1 cellular context compared by ENCODE assay signal in genomic region chr10:132459252-132460028, GRCh38.
TF ChIP-seq lines count a peak whose summit lies in the region.

No MANE protein-coding gene starts in this region.

TF ChIP-seq in HEK293, 187 proteins besides CTCF, POLR2A, EP300 and RAD21 (continued from another document):
- TF ChIP-seq ZNF571 (tag by site-specific recombination; IDR thresholded peaks at IDR 0.05) (no peak), PRDM6 (tag by site-specific recombination; IDR thresholded peaks at IDR 0.05) (no peak), ZNF785 (tag by site-specific recombination; IDR thresholded peaks at IDR 0.05) (no peak)
- TF ChIP-seq, protein P1, sequence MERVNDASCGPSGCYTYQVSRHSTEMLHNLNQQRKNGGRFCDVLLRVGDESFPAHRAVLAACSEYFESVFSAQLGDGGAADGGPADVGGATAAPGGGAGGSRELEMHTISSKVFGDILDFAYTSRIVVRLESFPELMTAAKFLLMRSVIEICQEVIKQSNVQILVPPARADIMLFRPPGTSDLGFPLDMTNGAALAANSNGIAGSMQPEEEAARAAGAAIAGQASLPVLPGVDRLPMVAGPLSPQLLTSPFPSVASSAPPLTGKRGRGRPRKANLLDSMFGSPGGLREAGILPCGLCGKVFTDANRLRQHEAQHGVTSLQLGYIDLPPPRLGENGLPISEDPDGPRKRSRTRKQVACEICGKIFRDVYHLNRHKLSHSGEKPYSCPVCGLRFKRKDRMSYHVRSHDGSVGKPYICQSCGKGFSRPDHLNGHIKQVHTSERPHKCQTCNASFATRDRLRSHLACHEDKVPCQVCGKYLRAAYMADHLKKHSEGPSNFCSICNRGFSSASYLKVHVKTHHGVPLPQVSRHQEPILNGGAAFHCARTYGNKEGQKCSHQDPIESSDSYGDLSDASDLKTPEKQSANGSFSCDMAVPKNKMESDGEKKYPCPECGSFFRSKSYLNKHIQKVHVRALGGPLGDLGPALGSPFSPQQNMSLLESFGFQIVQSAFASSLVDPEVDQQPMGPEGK (tag by site-specific recombination; IDR thresholded peaks at IDR 0.05): no peak
TF ChIP-seq in HEK293: peak in this region for 3.
